Comparison of ENCODE assay signal across 19 cellular contexts in genomic region chr10:133226251-133226808, GRCh38. TPM values are rescaled to one million over a fixed set of nuclear protein-coding genes. Genes with fewer than 3 reads are reported as not detected.
DNase-seq lines count a peak whose midpoint lies in the region; ATAC-seq, FAIRE-seq and TF ChIP-seq lines count a peak whose summit lies in the region.
"Had no signal": no experiment of that assay in that cellular context is flagged by ENCODE, and none has a peak within 500 bp of the region (broad histone marks: within the 10 kb centered on the region; RNA-seq: fewer than 3 reads in every experiment).

No MANE protein-coding gene starts in this region.

- peak overlapping the region in 2 of 10 experiments; percentile 34 to 40; a peak in 1 of 20 replicates for H3K4me3 ChIP-seq in BLaER1 treated with 17β-estradiol and CSF1 and Interleukin-3, amounts not matched to agents 10 nM and 100 nM
- H3K4me3 ChIP-seq: coronary artery, esophagus squamous epithelium had no signal

- peaks cover 0 to 36% (median 6%) of the 10 kb centered on the region in 11 experiments; a peak in 7 of 22 replicates for H4K20me1 ChIP-seq in BLaER1 treated with 17β-estradiol and CSF1 and Interleukin-3, amounts not matched to agents 10 nM and 100 nM

- H3K4me1 Mint-ChIP-seq in activated CD4-positive, alpha-beta memory T cell treated with anti-CD3 and anti-CD28 coated beads for 36 hours (ENCODE audit: low read depth), result peaks cover 24% of the 10 kb centered on the region

- H3K4me3 Mint-ChIP-seq in activated CD4-positive, alpha-beta memory T cell treated with anti-CD3 and anti-CD28 coated beads for 36 hours, result peak overlapping the region; percentile 4
- H3K4me3 Mint-ChIP-seq: natural killer cell treated with Interleukin-12 subunit alpha and Interleukin-12 subunit beta and Interleukin-15 and Interleukin-18, amount 100 ng/mL, for 72 hours had no signal

- peaks cover 70 to 76% (median 75%) of the 10 kb centered on the region in 11 experiments for H3K27me3 ChIP-seq in BLaER1 treated with 17β-estradiol and CSF1 and Interleukin-3, amounts not matched to agents 10 nM and 100 nM

- H3K27ac Mint-ChIP-seq in activated CD4-positive, alpha-beta memory T cell treated with anti-CD3 and anti-CD28 coated beads for 36 hours, result peak overlapping the region; percentile 10
- H3K27ac Mint-ChIP-seq: CD4-positive, CD25-positive, alpha-beta regulatory T cell; natural killer cell treated with Interleukin-12 subunit alpha and Interleukin-12 subunit beta and Interleukin-15 and Interleukin-18, amount 100 ng/mL, for 72 hours had no signal

- no peak overlapping the region for H3K27ac ChIP-seq in BLaER1 treated with 17β-estradiol and CSF1 and Interleukin-3, amounts not matched to agents 10 nM and 100 nM
- H3K27ac ChIP-seq: coronary artery, esophagus squamous epithelium had no signal

- TF ChIP-seq POLR2A in GM12891 (IDR thresholded peaks at IDR 0.05; ENCODE audit: low read depth, low read length), result no peak

- ATAC-seq in left lobe of liver (peak; percentile 85), HG03196 (IDR thresholded peaks at IDR 0.05; ENCODE audit: unreplicated experiment) (no peak)
- ATAC-seq: left colon had no signal

- POLR2A ChIA-PET in activated CD4-positive, alpha-beta memory T cell treated with anti-CD3 and anti-CD28 coated beads for 36 hours (lab: Charles Lee), result no interaction called here

- no peaks in the 10 kb centered on the region for H3K36me3 Mint-ChIP-seq in activated CD4-positive, alpha-beta memory T cell treated with anti-CD3 and anti-CD28 coated beads for 36 hours
- H3K36me3 Mint-ChIP-seq: CD4-positive, CD25-positive, alpha-beta regulatory T cell; natural killer cell treated with Interleukin-12 subunit alpha and Interleukin-12 subunit beta and Interleukin-15 and Interleukin-18, amount 100 ng/mL, for 72 hours had no signal

- DNase-seq in GM12891 (ENCODE audit: insufficient read length, low spot score) (no peak), left lobe of liver (ENCODE audit: low spot score) (no peak), NCI-H510A (lab: John Stamatoyannopoulos, UW) (no peak), HuH-7 (ENCODE audit: low spot score) (no peak)
- DNase-seq in activated CD4-positive, alpha-beta memory T cell treated with anti-CD3 and anti-CD28 coated beads for 36 hours, result peak; percentile 43
- no peak for DNase-seq in stimulated activated CD4-positive, alpha-beta T cell treated with anti-CD3 and anti-CD28 coated beads, Interleukin-12 subunit alpha, Interleukin-12 subunit beta, amount 100 ng/mL, for 4 hours
- DNase-seq: esophagus squamous epithelium; left colon; NCI-H524 treated with DMSO at 0.1 percent for 48 hours; retina; RPMI8226; stimulated activated CD4-positive, alpha-beta T cell treated with anti-CD3 and anti-CD28 coated beads, Interleukin-4, amount 100 ng/mL, for 1 hour; stimulated activated naive CD4-positive, alpha-beta T cell treated with Interleukin-2 at 50 U/mL for 16 hours had no signal

- H3K4me1 ChIP-seq in BLaER1 treated with 17β-estradiol and CSF1 and Interleukin-3, amounts not matched to agents 10 nM and 100 nM, result peaks cover 20 to 42% (median 34%) of the 10 kb centered on the region in 10 experiments

- peak overlapping the region; percentile 80 to 95 (median 91) for H3K4me2 ChIP-seq in BLaER1 treated with 17β-estradiol and CSF1 and Interleukin-3, amounts not matched to agents 10 nM and 100 nM

- FAIRE-seq in GM12891 (lab: Jason Lieb, UNC), result peak; percentile 45

- no peaks in the 10 kb centered on the region for H3K36me3 ChIP-seq in BLaER1 treated with 17β-estradiol and CSF1 and Interleukin-3, amounts not matched to agents 10 nM and 100 nM
- H3K36me3 ChIP-seq: esophagus squamous epithelium had no signal

- H3K27me3 Mint-ChIP-seq in activated CD4-positive, alpha-beta memory T cell treated with anti-CD3 and anti-CD28 coated beads for 36 hours, result peaks cover 40% of the 10 kb centered on the region

- CTCF ChIA-PET in activated CD4-positive, alpha-beta memory T cell treated with anti-CD3 and anti-CD28 coated beads for 36 hours (lab: Charles Lee), result interaction anchor here (1.1 to 3.6 kb wide), 2 partner anchors 31 to 83 kb away, joined by 3 to 17 read pairs; no protein-coding TSS in a partner anchor

- no peak overlapping the region for H3K9ac ChIP-seq in BLaER1 treated with 17β-estradiol and CSF1 and Interleukin-3, amounts not matched to agents 10 nM and 100 nM

- intact Hi-C loops in activated CD4-positive, alpha-beta memory T cell treated with anti-CD3 and anti-CD28 coated beads for 36 hours (cut with micrococcal nuclease), result loop anchor here (1.0 kb wide), 1 partner anchor 82 kb away; no protein-coding TSS in a partner anchor

- H3K9me3 ChIP-seq in BLaER1 treated with 17β-estradiol and CSF1 and Interleukin-3, amounts not matched to agents 10 nM and 100 nM (replicated peaks in 1 of 11), result 0 out of 22 replicates have a peak, but pooled peaks cover 0 to 4% (median 0%) of the 10 kb centered on the region in 11 experiments
- H3K9me3 ChIP-seq: esophagus squamous epithelium had no signal

- no peaks in the 10 kb centered on the region for H3K9me3 Mint-ChIP-seq in activated CD4-positive, alpha-beta memory T cell treated with anti-CD3 and anti-CD28 coated beads for 36 hours
- H3K9me3 Mint-ChIP-seq: CD4-positive, CD25-positive, alpha-beta regulatory T cell; natural killer cell treated with Interleukin-12 subunit alpha and Interleukin-12 subunit beta and Interleukin-15 and Interleukin-18, amount 100 ng/mL, for 72 hours had no signal

TF ChIP-seq in GM12891, 5 proteins besides CTCF, POLR2A, EP300 and RAD21:
- TF ChIP-seq TAF1 (IDR thresholded peaks at IDR 0.05; ENCODE audit: low read depth, low read length), result no peak
- no peak for TF ChIP-seq POU2F2 (IDR thresholded peaks at IDR 0.05; ENCODE audit: low read depth, low read length)
- TF ChIP-seq PAX5 (IDR thresholded peaks at IDR 0.05; ENCODE audit: insufficient read depth, low read length, severe bottlenecking), result no peak
- no peak for TF ChIP-seq SPI1 (IDR thresholded peaks at IDR 0.05; ENCODE audit: low read depth, low read length)
- TF ChIP-seq POLR2AphosphoS5 (IDR thresholded peaks at IDR 0.05; ENCODE audit: low read depth, low read length), result no peak

RNA-seq across cellular contexts. Expression of gene UTF1, which starts 3.7 kb away (rescaled TPM):
- not detected for polyA plus RNA-seq in GM12891 (2012; ENCODE audit: low read depth, missing spikeins)
- not detected for total RNA-seq in activated CD4-positive, alpha-beta memory T cell treated with anti-CD3 and anti-CD28 coated beads for 36 hours
- not detected for total RNA-seq in left lobe of liver
- total RNA-seq: CD4-positive, CD25-positive, alpha-beta regulatory T cell; esophagus squamous epithelium; HT1080; left colon; natural killer cell treated with Interleukin-12 subunit alpha and Interleukin-12 subunit beta and Interleukin-15 and Interleukin-18, amount 100 ng/mL, for 72 hours had no signal
- polyA plus RNA-seq: CD4-positive, CD25-positive, alpha-beta regulatory T cell had no signal

RNA-seq across cellular contexts. Expression of gene VENTX, which starts 11.3 kb away (rescaled TPM):
- not detected for polyA plus RNA-seq in GM12891 (2012; ENCODE audit: low read depth, missing spikeins)
- total RNA-seq in activated CD4-positive, alpha-beta memory T cell treated with anti-CD3 and anti-CD28 coated beads for 36 hours, result under 1 TPM; 0.07 to 0.12 TPM
- 0.15 TPM for total RNA-seq in left lobe of liver
- total RNA-seq: CD4-positive, CD25-positive, alpha-beta regulatory T cell; natural killer cell treated with Interleukin-12 subunit alpha and Interleukin-12 subunit beta and Interleukin-15 and Interleukin-18, amount 100 ng/mL, for 72 hours had no signal
- polyA plus RNA-seq: CD4-positive, CD25-positive, alpha-beta regulatory T cell had no signal

RNA-seq across cellular contexts. Expression of gene ADAM8, which starts 50.3 kb away (rescaled TPM):
- 52.5 TPM for polyA plus RNA-seq in GM12891 (2012; ENCODE audit: low read depth, missing spikeins)
- total RNA-seq in activated CD4-positive, alpha-beta memory T cell treated with anti-CD3 and anti-CD28 coated beads for 36 hours, result 100 to 1,000 TPM; 160 to 165 TPM
- total RNA-seq in left lobe of liver, result 7.4 TPM

Comparison
In these comparisons a context has a peak if more than half of its experiments do, and no peak if none do; other contexts are left out.
1. RNA of gene ADAM8, which starts 50.3 kb away (total RNA-seq): 160 to 165 TPM in activated CD4-positive, alpha-beta memory T cell treated with anti-CD3 and anti-CD28 coated beads for 36 hours; 7.4 TPM in left lobe of liver (single experiment); every median in the first group is over 10 times any median in the second.